In the genomic region with DNA sequence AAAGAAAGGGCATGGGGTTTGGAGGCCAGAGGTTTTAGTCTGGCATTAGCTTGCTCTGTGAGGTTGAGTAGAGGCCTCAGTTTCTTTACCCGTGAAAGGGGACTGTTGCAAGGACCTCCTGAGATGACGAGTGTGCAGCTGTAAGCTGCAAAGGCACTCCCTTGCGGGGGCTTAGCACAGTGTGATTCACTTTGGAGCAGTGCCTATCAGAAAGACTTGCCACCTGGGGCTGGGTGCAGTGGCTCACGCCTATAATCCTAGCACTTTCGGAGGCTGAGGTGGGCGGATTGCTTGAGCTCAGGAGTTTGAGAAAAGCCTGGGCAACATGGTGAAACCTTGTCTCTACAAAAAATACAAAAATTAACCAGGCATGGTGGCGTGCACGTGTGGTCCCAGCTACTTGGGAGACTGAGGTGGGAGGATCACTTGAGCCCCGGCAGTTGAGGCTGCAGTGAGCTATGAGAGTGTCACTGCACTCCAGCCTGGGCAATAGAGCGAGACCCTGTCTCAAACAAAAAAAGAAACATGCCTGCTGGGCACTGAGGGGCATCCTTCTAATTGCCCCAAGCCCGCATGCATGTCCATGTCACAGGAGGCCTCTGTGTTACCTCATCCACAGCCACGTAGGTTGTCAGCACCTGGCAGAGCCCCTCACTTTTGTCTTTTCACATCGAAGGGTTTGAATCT, we compare ENCODE assay signal across 12 cellular contexts.
"Had no signal": no experiment of that assay in that cellular context is flagged by ENCODE, and none has a peak within 500 bp of the region (broad histone marks: within the 10 kb centered on the region; RNA-seq: fewer than 3 reads in every experiment).

No MANE protein-coding gene starts in this region.

- H3K4me3 Mint-ChIP-seq: activated naive CD4-positive, alpha-beta T cell treated with anti-CD3 and anti-CD28 coated beads for 36 hours; nephron progenitor cell; stimulated activated naive CD8-positive, alpha-beta T cell treated with anti-CD3 and anti-CD28 coated beads, Interleukin-15, amount 100 ng/mL, for 72 hours; type B pancreatic cell had no signal

- H3K36me3 Mint-ChIP-seq: type B pancreatic cell had no signal

- H3K27ac ChIP-seq: sigmoid colon had no signal

- H3K27ac Mint-ChIP-seq: activated naive CD4-positive, alpha-beta T cell treated with anti-CD3 and anti-CD28 coated beads for 36 hours; nephron progenitor cell; type B pancreatic cell had no signal

- DNase-seq: activated CD4-positive, alpha-beta T cell treated with anti-CD3 and anti-CD28 coated beads for 1 hour; activated CD4-positive, alpha-beta T cell treated with anti-CD3 and anti-CD28 coated beads, Interleukin-2, amount 50 U/mL, for 4 hours; activated naive CD4-positive, alpha-beta T cell treated with anti-CD3 and anti-CD28 coated beads for 36 hours; activated T-cell treated with anti-CD3 and anti-CD28 coated beads for 4 hours; kidney glomerular epithelial cell; nephron progenitor cell; psoas muscle; sigmoid colon; spleen; stimulated activated naive CD8-positive, alpha-beta T cell treated with anti-CD3 and anti-CD28 coated beads, Interleukin-15, amount 100 ng/mL, for 72 hours; T-helper 9 cell had no signal

- H3K36me3 ChIP-seq: sigmoid colon, spleen had no signal

- H3K9me3 ChIP-seq: psoas muscle, sigmoid colon, spleen had no signal

- ATAC-seq: psoas muscle; stimulated activated naive CD8-positive, alpha-beta T cell treated with anti-CD3 and anti-CD28 coated beads, Interleukin-15, amount 100 ng/mL, for 72 hours had no signal

- H3K4me3 ChIP-seq: psoas muscle, sigmoid colon, spleen had no signal

- H3K27me3 Mint-ChIP-seq: stimulated activated naive CD8-positive, alpha-beta T cell treated with anti-CD3 and anti-CD28 coated beads, Interleukin-15, amount 100 ng/mL, for 72 hours; type B pancreatic cell had no signal
